13 cellular contexts compared by ENCODE assay signal in genomic region chr11:121358775-121359174, GRCh38.
"Had no signal": no experiment of that assay in that cellular context is flagged by ENCODE, and none has a peak within 500 bp of the region (broad histone marks: within the 10 kb centered on the region; RNA-seq: fewer than 3 reads in every experiment).

No MANE protein-coding gene starts in this region.

- H3K9me3 Mint-ChIP-seq: naive B cell had no signal

- H3K27ac Mint-ChIP-seq: activated naive CD8-positive, alpha-beta T cell; mesothelial cell of epicardium had no signal

- ATAC-seq: activated CD4-positive, CD25-positive, alpha-beta regulatory T cell treated with anti-CD3 and anti-CD28 coated beads, Interleukin-2, amount 50 U/mL, for 24 hours had no signal

- H3K27me3 ChIP-seq: esophagus squamous epithelium, heart left ventricle, upper lobe of left lung had no signal

- H3K9me3 ChIP-seq: esophagus squamous epithelium, heart left ventricle, upper lobe of left lung had no signal

- H3K4me3 Mint-ChIP-seq: activated naive CD8-positive, alpha-beta T cell; mesothelial cell of epicardium; naive B cell had no signal

- DNase-seq: activated effector memory CD4-positive, alpha-beta T cell treated with Interleukin-2 at 50 U/mL for 16 hours; activated T-cell treated with anti-CD3 and anti-CD28 coated beads, Interleukin-2, amount 50 U/mL, for 1 hour; esophagus squamous epithelium; foreskin fibroblast; heart left ventricle; naive B cell; stimulated activated CD4-positive, alpha-beta T cell treated with anti-CD3 and anti-CD28 coated beads, Interleukin-2, amount 100 ng/mL, for 48 hours; stimulated activated naive CD4-positive, alpha-beta T cell treated with Interleukin-2 at 50 U/mL for 16 hours; T-helper 2 cell; upper lobe of left lung had no signal

- H3K27ac ChIP-seq: heart left ventricle had no signal

- H3K36me3 Mint-ChIP-seq: mesothelial cell of epicardium, naive B cell had no signal

- H3K4me3 ChIP-seq: esophagus squamous epithelium, heart left ventricle, upper lobe of left lung had no signal

- H3K4me1 Mint-ChIP-seq: mesothelial cell of epicardium had no signal

- H3K27me3 Mint-ChIP-seq: activated naive CD8-positive, alpha-beta T cell; naive B cell had no signal

- H3K36me3 ChIP-seq: esophagus squamous epithelium, heart left ventricle, upper lobe of left lung had no signal
